Comparison of ENCODE assay signal across 1 cellular context in genomic region chr9:34553511-34554021, GRCh38.
TF ChIP-seq lines count a peak whose summit lies in the region.

No MANE protein-coding gene starts in this region.

TF ChIP-seq in H1, 55 proteins besides CTCF, POLR2A, EP300 and RAD21:
- TF ChIP-seq CHD1 (IDR thresholded peaks at IDR 0.05; ENCODE audit: low read depth, low read length) (no peak), RFX5 (IDR thresholded peaks at IDR 0.05; ENCODE audit: borderline replicate concordance, low read depth, low read length) (no peak), CBX8 (IDR thresholded peaks at IDR 0.05; ENCODE audit: borderline replicate concordance, low read depth, low read length) (no peak), CBX5 (IDR thresholded peaks at IDR 0.05; ENCODE audit: low read depth, low read length) (no peak), ATF3 (IDR thresholded peaks at IDR 0.05; ENCODE audit: insufficient read depth, low read depth, low read length) (no peak), HDAC2 (IDR thresholded peaks at IDR 0.05; ENCODE audit: borderline replicate concordance in 1 of 2, low read depth in 2 of 2, low read length in 2 of 2) (no peak), CHD2 (IDR thresholded peaks at IDR 0.05; ENCODE audit: low read length) (no peak), SP1 (IDR thresholded peaks at IDR 0.05; ENCODE audit: low read depth, low read length) (no peak), SRF (IDR thresholded peaks at IDR 0.05; ENCODE audit: low read depth, low read length) (no peak), NANOG (IDR thresholded peaks at IDR 0.05; ENCODE audit: insufficient read depth, low read depth, low read length, poor library complexity, severe bottlenecking) (no peak), ASH2L (IDR thresholded peaks at IDR 0.05; ENCODE audit: low read length) (no peak), CREB1 (IDR thresholded peaks at IDR 0.05) (no peak), SP4 (IDR thresholded peaks at IDR 0.05; ENCODE audit: low read length) (no peak), ATF2 (IDR thresholded peaks at IDR 0.05; ENCODE audit: low read length) (no peak), TEAD4 (IDR thresholded peaks at IDR 0.05; ENCODE audit: low read depth, low read length) (no peak), JUN (IDR thresholded peaks at IDR 0.05; ENCODE audit: low read depth, low read length) (no peak), NRF1 (IDR thresholded peaks at IDR 0.05; ENCODE audit: low read depth, low read length) (no peak), EGR1 (IDR thresholded peaks at IDR 0.05; ENCODE audit: borderline replicate concordance, low read depth, low read length) (no peak), CTBP2 (IDR thresholded peaks at IDR 0.05; ENCODE audit: borderline replicate concordance, insufficient read depth, insufficient read length, low read length) (no peak), HDAC6 (IDR thresholded peaks at IDR 0.05; ENCODE audit: low read depth, low read length) (no peak)
